ENCODE assay signal across 14 cellular contexts in genomic region chr3:111737056-111737711, GRCh38.
DNase-seq lines count a peak whose midpoint lies in the region; ATAC-seq, FAIRE-seq and TF ChIP-seq lines count a peak whose summit lies in the region.
"Had no signal": no experiment of that assay in that cellular context is flagged by ENCODE, and none has a peak within 500 bp of the region (broad histone marks: within the 10 kb centered on the region; RNA-seq: fewer than 3 reads in every experiment).

No MANE protein-coding gene starts in this region.

- no peak overlapping the region for H3K27ac Mint-ChIP-seq in CD4-positive, alpha-beta T cell
- H3K27ac Mint-ChIP-seq in naive thymus-derived CD8-positive, alpha-beta T cell = peak overlapping the region in 1 of 10 donors; percentile 6
- H3K27ac Mint-ChIP-seq: activated CD8-positive, alpha-beta T cell treated with anti-CD3 and anti-CD28 coated beads, Interleukin-2, amount 10 ng/mL, durations not matched to agents 7 days and 5 days had no signal

- H3K9me3 ChIP-seq in SJCRH30 (replicated peaks) (no peaks in the 10 kb centered on the region), gastroesophageal sphincter (no peaks in the 10 kb centered on the region), pancreas (no peaks in the 10 kb centered on the region), spleen (no peaks in the 10 kb centered on the region), Peyer's patch (no peaks in the 10 kb centered on the region)
- H3K9me3 ChIP-seq in CD4-positive, alpha-beta T cell (ENCODE audit: control insufficient read depth, low read length) = no peaks in the 10 kb centered on the region
- H3K9me3 ChIP-seq: left lung, upper lobe of right lung had no signal

- POLR2A ChIA-PET in CD4-positive, alpha-beta T cell (lab: Charles Lee) = interaction anchor here (0.5 kb wide), 1 partner anchor 96 kb away, joined by 3 read pairs; no protein-coding TSS in a partner anchor
- POLR2A ChIA-PET in naive thymus-derived CD8-positive, alpha-beta T cell (lab: Charles Lee) = no interaction called here

- H3K27me3 Mint-ChIP-seq in CD4-positive, alpha-beta T cell = no peaks in the 10 kb centered on the region
- no peaks in the 10 kb centered on the region for H3K27me3 Mint-ChIP-seq in naive thymus-derived CD8-positive, alpha-beta T cell

- ATAC-seq in gastroesophageal sphincter = peak; percentile 11
- ATAC-seq in pancreas = peak in 2 of 4 donors; percentile 2 to 6
- ATAC-seq in CD4-positive, alpha-beta T cell (ENCODE audit: poor library complexity) = no peak
- no peak for ATAC-seq in naive thymus-derived CD8-positive, alpha-beta T cell
- ATAC-seq: activated CD8-positive, alpha-beta T cell treated with anti-CD3 and anti-CD28 coated beads, Interleukin-2, amount 10 ng/mL, durations not matched to agents 7 days and 5 days had no signal

- no peaks in the 10 kb centered on the region for H3K4me1 Mint-ChIP-seq in CD4-positive, alpha-beta T cell (ENCODE audit: low read depth)
- peaks cover 0 to 4% (median 0%) of the 10 kb centered on the region in 4 donors for H3K4me1 Mint-ChIP-seq in naive thymus-derived CD8-positive, alpha-beta T cell

- H3K4me3 Mint-ChIP-seq in CD4-positive, alpha-beta T cell = no peak overlapping the region
- H3K4me3 Mint-ChIP-seq in naive thymus-derived CD8-positive, alpha-beta T cell = no peak overlapping the region
- H3K4me3 Mint-ChIP-seq: activated CD8-positive, alpha-beta T cell treated with anti-CD3 and anti-CD28 coated beads, Interleukin-2, amount 10 ng/mL, durations not matched to agents 7 days and 5 days had no signal

- H3K36me3 ChIP-seq in SJCRH30 = no peaks in the 10 kb centered on the region
- no peaks in the 10 kb centered on the region for H3K36me3 ChIP-seq in gastroesophageal sphincter
- H3K36me3 ChIP-seq in pancreas = no peaks in the 10 kb centered on the region
- no peaks in the 10 kb centered on the region for H3K36me3 ChIP-seq in spleen
- H3K36me3 ChIP-seq in Peyer's patch = no peaks in the 10 kb centered on the region
- H3K36me3 ChIP-seq: left lung, upper lobe of right lung had no signal

- TF ChIP-seq EP300 in gastroesophageal sphincter (IDR thresholded peaks at IDR 0.05) = no peak

- intact Hi-C loops in pancreas (cut with DNase I) = no loop called here
- intact Hi-C loops in CD4-positive, alpha-beta T cell (cut with DNase I, micrococcal nuclease) = no loop called here
- intact Hi-C loops in spleen (cut with DNase I; ENCODE audit: low total_unique reads) = no loop called here

- H3K27me3 ChIP-seq in SJCRH30 (no peaks in the 10 kb centered on the region), gastroesophageal sphincter (no peaks in the 10 kb centered on the region), pancreas (no peaks in the 10 kb centered on the region), spleen (replicated peaks in 1 of 7) (no peaks in the 10 kb centered on the region), Peyer's patch (no peaks in the 10 kb centered on the region)
- H3K27me3 ChIP-seq in CD4-positive, alpha-beta T cell (ENCODE audit: control insufficient read depth, insufficient read depth, low read length) = no peaks in the 10 kb centered on the region
- H3K27me3 ChIP-seq: left lung, upper lobe of right lung had no signal

- TF ChIP-seq POLR2A in gastroesophageal sphincter (IDR thresholded peaks at IDR 0.05) (no peak), spleen (IDR thresholded peaks at IDR 0.05) (no peak), Peyer's patch (IDR thresholded peaks at IDR 0.05) (no peak)

- WGBS in gastroesophageal sphincter (ENCODE audit: low coverage in 1 of 2), 2 donors = 42% methylated on average over 2 of the region's 2 CpGs; no CpG with 5 or more reads in 1 of the 2 donors
- WGBS in pancreas, 2 donors = 30 to 46% methylated on average over 2 of the region's 2 CpGs
- 70 to 81% (median 74%) methylated on average over 2 of the region's 2 CpGs for WGBS in spleen, 5 donors

- H3K27ac ChIP-seq in 22Rv1 = peak overlapping the region; percentile 50
- peak overlapping the region; percentile 90 for H3K27ac ChIP-seq in SJCRH30
- H3K27ac ChIP-seq in gastroesophageal sphincter = peak overlapping the region; percentile 70 to 91 (median 76)
- peak overlapping the region; percentile 33 to 85 (median 73) for H3K27ac ChIP-seq in pancreas
- no peak overlapping the region for H3K27ac ChIP-seq in CD4-positive, alpha-beta T cell (ENCODE audit: low read depth, low read length)
- peak overlapping the region in 4 of 8 donors; percentile 6 to 58 (median 54) for H3K27ac ChIP-seq in spleen
- peak overlapping the region in 1 of 4 donors; percentile 62 for H3K27ac ChIP-seq in Peyer's patch
- H3K27ac ChIP-seq: upper lobe of right lung had no signal

- DNase-seq in SJCRH30 (peak in 1 of 2 experiments; percentile 62), pancreas (peak in 3 of 6 donors; percentile 29 to 31 (median 30)), spleen (no peak), Peyer's patch (no peak)
- no peak for DNase-seq in CD4-positive, alpha-beta T cell
- no peak for DNase-seq in naive thymus-derived CD8-positive, alpha-beta T cell
- DNase-seq: activated CD8-positive, alpha-beta T cell treated with anti-CD3 and anti-CD28 coated beads, Interleukin-2, amount 10 ng/mL, durations not matched to agents 7 days and 5 days; activated naive CD4-positive, alpha-beta T cell treated with anti-CD3 and anti-CD28 coated beads, Interleukin-2, amount 50 U/mL, for 16 hours; cortex of kidney; left lung; T1000; upper lobe of right lung had no signal

- CTCF ChIA-PET in CD4-positive, alpha-beta T cell (lab: Charles Lee) = interaction anchor here (1.3 kb wide), 1 partner anchor 45 kb away, joined by 3 read pairs; no protein-coding TSS in a partner anchor

- no peak for TF ChIP-seq CTCF in 22Rv1 (IDR thresholded peaks at IDR 0.05)
- no peak for TF ChIP-seq CTCF in gastroesophageal sphincter (IDR thresholded peaks at IDR 0.05)
- TF ChIP-seq CTCF in pancreas (IDR thresholded peaks at IDR 0.05) = no peak
- no peak for TF ChIP-seq CTCF in CD4-positive, alpha-beta T cell (IDR thresholded peaks at IDR 0.05)
- no peak for TF ChIP-seq CTCF in spleen (IDR thresholded peaks at IDR 0.05 in 8 of 11, conservative IDR thresholded peaks at IDR 0.05 in 3 of 11)
- TF ChIP-seq CTCF in Peyer's patch (IDR thresholded peaks at IDR 0.05) = no peak

- H3K4me3 ChIP-seq in SJCRH30 (no peak overlapping the region), gastroesophageal sphincter (no peak overlapping the region), pancreas (no peak overlapping the region), spleen (no peak overlapping the region), Peyer's patch (no peak overlapping the region)
- H3K4me3 ChIP-seq: left lung, upper lobe of right lung had no signal

- H3K4me1 ChIP-seq in SJCRH30 = peaks cover 61% of the 10 kb centered on the region
- peaks cover 15 to 51% (median 26%) of the 10 kb centered on the region in 3 donors for H3K4me1 ChIP-seq in gastroesophageal sphincter
- peaks cover 50 to 56% (median 54%) of the 10 kb centered on the region in 3 donors for H3K4me1 ChIP-seq in pancreas
- H3K4me1 ChIP-seq in spleen = peaks cover 0 to 12% (median 0%) of the 10 kb centered on the region in 6 donors
- no peaks in the 10 kb centered on the region for H3K4me1 ChIP-seq in Peyer's patch
- H3K4me1 ChIP-seq: upper lobe of right lung had no signal

- no peaks in the 10 kb centered on the region for H3K36me3 Mint-ChIP-seq in CD4-positive, alpha-beta T cell (ENCODE audit: low read depth)
- H3K36me3 Mint-ChIP-seq in naive thymus-derived CD8-positive, alpha-beta T cell = peaks cover 3 to 15% (median 10%) of the 10 kb centered on the region in 3 donors

- FAIRE-seq in pancreas (lab: Jason Lieb, UNC) = no peak

- H3K9me3 Mint-ChIP-seq in CD4-positive, alpha-beta T cell = no peaks in the 10 kb centered on the region
- no peaks in the 10 kb centered on the region for H3K9me3 Mint-ChIP-seq in naive thymus-derived CD8-positive, alpha-beta T cell
